ENCODE assay signal across 8 cellular contexts in the genomic region with DNA sequence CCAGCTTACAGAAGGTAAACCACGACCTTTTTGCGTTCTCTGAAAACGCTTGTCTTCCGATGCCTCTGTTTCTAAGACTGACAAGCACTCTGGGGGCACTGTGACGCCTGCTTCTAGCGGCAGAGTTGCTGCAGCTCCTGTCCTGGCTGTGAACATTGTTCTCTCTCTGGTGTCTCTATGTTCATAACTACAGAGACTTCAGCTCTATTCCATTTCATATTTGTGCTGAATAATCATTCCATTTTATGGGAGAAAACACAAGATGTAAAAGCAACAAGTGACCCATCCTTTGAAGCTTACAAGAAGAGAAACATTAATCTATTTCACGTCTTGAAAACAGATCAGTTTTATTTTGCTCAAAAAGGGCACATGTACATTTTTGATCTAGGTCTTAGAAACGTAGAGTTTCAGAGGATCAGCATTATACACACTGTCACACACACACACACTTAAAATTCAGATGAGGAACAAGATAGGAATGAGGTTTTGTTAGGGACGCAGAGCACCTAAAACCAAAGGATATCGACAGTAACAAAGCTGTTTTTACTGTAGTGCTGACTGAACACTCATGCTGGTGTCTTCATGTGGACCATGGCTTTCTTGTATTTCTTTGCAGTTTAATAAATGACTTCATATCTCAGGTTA. TPM values are rescaled to one million over a fixed set of nuclear protein-coding genes. Genes with fewer than 3 reads are reported as not detected.
DNase-seq lines count a peak whose midpoint lies in the region; ATAC-seq and TF ChIP-seq lines count a peak whose summit lies in the region.

No MANE protein-coding gene starts in this region.

- no peaks in the 10 kb centered on the region for H3K36me3 ChIP-seq in mucosa of descending colon (ENCODE audit: low read depth)
- no peaks in the 10 kb centered on the region for H3K36me3 ChIP-seq in brain microvascular endothelial cell (replicated peaks)

- ATAC-seq in HG02798 (IDR thresholded peaks at IDR 0.05; ENCODE audit: poor library complexity, unreplicated experiment) (peak; percentile 33), mucosa of descending colon (peak; percentile 52)
- ATAC-seq in activated CD4-positive, CD25-positive, alpha-beta regulatory T cell treated with anti-CD3 and anti-CD28 coated beads, Interleukin-2, amount 50 U/mL, for 24 hours, result peak; percentile 29 to 39

- no peak overlapping the region for H3K27ac ChIP-seq in brain microvascular endothelial cell

- H3K4me3 ChIP-seq in mucosa of descending colon, result no peak overlapping the region
- H3K4me3 ChIP-seq in brain microvascular endothelial cell (ENCODE audit: low read depth, low read length), result no peak overlapping the region

- H3K9me3 ChIP-seq in mucosa of descending colon, result no peaks in the 10 kb centered on the region

- DNase-seq in mucosa of descending colon (peak in 2 of 3 donors; percentile 49 to 71), brain microvascular endothelial cell (no peak), NCI-H2227 treated with DMSO at 0.1 percent for 48 hours (lab: John Stamatoyannopoulos, UW) (no peak), cerebellum (ENCODE audit: low spot score) (no peak), cerebellar cortex (ENCODE audit: low spot score) (no peak)

- in situ Hi-C loops in brain microvascular endothelial cell (cut with HindIII; ENCODE audit: low pct_ligation_motif_present, low sequenced_read_pairs), result no loop called here

- TF ChIP-seq CTCF in GM12873 (IDR thresholded peaks at IDR 0.05; ENCODE audit: insufficient read depth, low read depth, low read length, missing control alignments), result peak; percentile 26
- TF ChIP-seq CTCF in mucosa of descending colon (IDR thresholded peaks at IDR 0.05), result no peak
- TF ChIP-seq CTCF in brain microvascular endothelial cell (IDR thresholded peaks at IDR 0.05; ENCODE audit: low read depth, low read length, missing control alignments), result no peak

- H3K4me1 ChIP-seq in mucosa of descending colon (ENCODE audit: low read depth), result no peaks in the 10 kb centered on the region

- peaks cover 42% of the 10 kb centered on the region for H3K27me3 ChIP-seq in brain microvascular endothelial cell (replicated peaks)

- intact Hi-C loops in mucosa of descending colon (cut with DNase I, micrococcal nuclease), result no loop called here

RNA-seq across cellular contexts. Expression of gene IKZF1, which starts 3.0 kb away (rescaled TPM):
- total RNA-seq in mucosa of descending colon (10 to 100 TPM in 1 of 3 donors, 1 to 10 TPM in 2; 7.8 to 14.9 (median 8.8) TPM), cerebellum (2.4 TPM)

Comparison
In these comparisons a context has a peak if more than half of its experiments do, and no peak if none do; other contexts are left out.
1. DNase-seq: peak in mucosa of descending colon (2 of 3); none in brain microvascular endothelial cell (single experiment), NCI-H2227 treated with DMSO at 0.1 percent for 48 hours (single experiment), cerebellum (single experiment) and cerebellar cortex (single experiment).
2. Peak in every context shown above with its lines, with median percentiles within 50 percentile points of each other: ATAC-seq.